ENCODE assay signal across 22 cellular contexts in the genomic region with DNA sequence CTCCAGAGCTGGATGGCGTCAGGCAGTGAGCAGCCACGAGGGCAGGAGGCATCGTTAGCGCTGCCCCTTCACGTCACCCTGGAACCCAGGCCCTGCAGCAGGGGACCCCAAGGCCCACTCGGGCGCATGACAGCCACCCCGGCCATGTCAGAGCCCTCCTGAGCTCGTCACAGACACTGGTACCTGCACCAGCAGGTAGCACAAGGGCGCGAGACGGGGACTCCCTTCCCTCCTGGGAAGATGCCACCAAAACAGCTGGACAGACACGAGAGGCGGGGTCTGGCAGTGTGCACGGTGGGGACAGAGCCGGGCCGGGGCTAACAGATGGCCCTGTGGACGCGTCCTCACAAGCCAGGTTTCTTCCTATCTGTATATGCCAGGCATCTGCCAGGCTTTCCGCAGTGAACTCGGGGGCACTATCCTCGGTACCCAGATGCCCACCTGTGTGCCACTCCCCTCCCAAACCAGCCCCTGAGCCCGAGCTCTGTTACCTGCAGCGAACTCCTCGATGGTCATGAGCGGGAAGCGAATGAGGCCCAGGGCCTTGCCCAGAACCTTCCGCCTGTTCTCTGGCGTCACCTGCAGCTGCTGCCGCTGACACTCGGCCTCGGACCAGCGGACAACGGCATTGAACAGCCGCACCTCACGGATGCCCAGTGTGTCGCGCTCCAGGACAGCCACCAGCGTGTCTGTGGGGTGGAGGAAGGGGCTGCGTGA. TPM values are rescaled to one million over a fixed set of nuclear protein-coding genes. Genes with fewer than 3 reads are reported as not detected.
DNase-seq lines count a peak whose midpoint lies in the region; ATAC-seq and TF ChIP-seq lines count a peak whose summit lies in the region.
"Had no signal": no experiment of that assay in that cellular context is flagged by ENCODE, and none has a peak within 500 bp of the region (broad histone marks: within the 10 kb centered on the region; RNA-seq: fewer than 3 reads in every experiment).

No MANE protein-coding gene starts in this region.

- TF ChIP-seq POLR2A in HCT116 (IDR thresholded peaks at IDR 0.05; ENCODE audit: borderline replicate concordance, extremely low read depth, insufficient read depth, insufficient read length) (no peak), adrenal gland (IDR thresholded peaks at IDR 0.05) (no peak)

- no peaks in the 10 kb centered on the region for H3K79me2 ChIP-seq in HCT116 (ENCODE audit: insufficient read depth, low read length)

- H3K36me3 ChIP-seq in CD8-positive, alpha-beta T cell (ENCODE audit: insufficient read depth, low read length) = peaks cover 30% of the 10 kb centered on the region
- H3K36me3 ChIP-seq in HCT116 (ENCODE audit: control insufficient read depth in 1 of 2, insufficient read depth in 2 of 2, low read length in 2 of 2) (peaks cover 7 to 27% of the 10 kb centered on the region in 2 experiments; a peak in 3 of 4 replicates), adrenal gland (replicated peaks in 1 of 2) (peaks cover 0 to 67% of the 10 kb centered on the region in 2 donors)

- H3K9me2 ChIP-seq in HCT116 (ENCODE audit: insufficient read depth) = no peaks in the 10 kb centered on the region

- no peaks in the 10 kb centered on the region for H3K4me1 ChIP-seq in CD8-positive, alpha-beta T cell (ENCODE audit: insufficient read depth, low read length)
- H3K4me1 ChIP-seq in HCT116 (ENCODE audit: control insufficient read depth in 1 of 2, insufficient read depth in 2 of 2, low read length in 2 of 2) (peaks cover 0 to 4% of the 10 kb centered on the region in 2 experiments; a peak in 1 of 4 replicates), adrenal gland (replicated peaks in 1 of 2) (no peaks in the 10 kb centered on the region)
- H3K4me1 ChIP-seq: A549, Caco-2, HAP-1 had no signal

- WGBS in adrenal gland, 4 donors = 94 to 97% (median 94%) methylated on average over 12 to 40 of the region's 40 CpGs

- H3K27me3 ChIP-seq in CD8-positive, alpha-beta T cell (ENCODE audit: insufficient read depth, low read length) = no peaks in the 10 kb centered on the region
- H3K27me3 ChIP-seq in HCT116 (ENCODE audit: insufficient read depth, low read length) (no peaks in the 10 kb centered on the region), adrenal gland (no peaks in the 10 kb centered on the region)

- TF ChIP-seq CTCF in CD8-positive, alpha-beta T cell (IDR thresholded peaks at IDR 0.05) = no peak
- no peak for TF ChIP-seq CTCF in HCT116 (IDR thresholded peaks at IDR 0.05 in 2 of 3, conservative IDR thresholded peaks at IDR 0.05 in 1 of 3; ENCODE audit: borderline replicate concordance in 1 of 3, insufficient read depth in 1 of 3, low read depth in 2 of 3, low read length in 2 of 3)
- TF ChIP-seq CTCF in nephron progenitor cell (IDR thresholded peaks at IDR 0.05) = no peak
- no peak for TF ChIP-seq CTCF in GM20000 (IDR thresholded peaks at IDR 0.05; ENCODE audit: extremely low read depth, missing control alignments)
- TF ChIP-seq CTCF in adrenal gland (IDR thresholded peaks at IDR 0.05) = no peak

- H3K9me3 Mint-ChIP-seq in CD8-positive, alpha-beta T cell = no peaks in the 10 kb centered on the region
- no peaks in the 10 kb centered on the region for H3K9me3 Mint-ChIP-seq in activated T-helper 1 cell treated with anti-CD3 and anti-CD28 coated beads, Interleukin-12 subunit alpha, Interleukin-12 subunit beta, Interleukin-2, Interleukin-4 antibody, amounts not matched to agents 30 ng/mL and 10 ng/mL and 1 ng/mL, durations not matched to agents 14 hours and 24 hours and 36 hours
- peaks cover 5% of the 10 kb centered on the region for H3K9me3 Mint-ChIP-seq in nephron progenitor cell
- H3K9me3 Mint-ChIP-seq: CD4-positive, alpha-beta T cell had no signal

- H3K9ac ChIP-seq in HCT116 (ENCODE audit: low read length) = no peak overlapping the region

- peaks cover 56% of the 10 kb centered on the region for H3K36me3 Mint-ChIP-seq in CD8-positive, alpha-beta T cell
- peaks cover 9% of the 10 kb centered on the region for H3K36me3 Mint-ChIP-seq in activated T-helper 1 cell treated with anti-CD3 and anti-CD28 coated beads, Interleukin-12 subunit alpha, Interleukin-12 subunit beta, Interleukin-2, Interleukin-4 antibody, amounts not matched to agents 30 ng/mL and 10 ng/mL and 1 ng/mL, durations not matched to agents 14 hours and 24 hours and 36 hours (ENCODE audit: low read depth)
- peaks cover 33% of the 10 kb centered on the region for H3K36me3 Mint-ChIP-seq in nephron progenitor cell (ENCODE audit: low read depth)

- peak overlapping the region; percentile 41 for H3K27ac Mint-ChIP-seq in CD8-positive, alpha-beta T cell
- H3K27ac Mint-ChIP-seq in activated T-helper 1 cell treated with anti-CD3 and anti-CD28 coated beads, Interleukin-12 subunit alpha, Interleukin-12 subunit beta, Interleukin-2, Interleukin-4 antibody, amounts not matched to agents 30 ng/mL and 10 ng/mL and 1 ng/mL, durations not matched to agents 14 hours and 24 hours and 36 hours = peak overlapping the region; percentile 29
- H3K27ac Mint-ChIP-seq in nephron progenitor cell = peak overlapping the region; percentile 74
- H3K27ac Mint-ChIP-seq: CD4-positive, alpha-beta T cell had no signal

- H2AFZ ChIP-seq in HCT116 (ENCODE audit: low read depth, low read length, poor library complexity, severe bottlenecking) = no peak overlapping the region

- no peak overlapping the region for H3K4me2 ChIP-seq in HCT116 (ENCODE audit: low read length)
- H3K4me2 ChIP-seq: A549 had no signal

- no peak for ATAC-seq in CD8-positive, alpha-beta T cell
- no peak for ATAC-seq in HCT116
- ATAC-seq: A549 had no signal

- CTCF ChIA-PET in CD8-positive, alpha-beta T cell (lab: Charles Lee) = interaction anchor here (0.9 to 1.5 kb wide), 3 partner anchors 60 to 80 kb away, joined by 3 to 4 read pairs (median 4); no protein-coding TSS in a partner anchor
- CTCF ChIA-PET in HCT116 (lab: Charles Lee) = no interaction called here

- POLR2A ChIA-PET in CD8-positive, alpha-beta T cell (lab: Charles Lee) = interaction anchor here (0.6 to 1.0 kb wide), 5 partner anchors 11 to 95 kb away, joined by 3 read pairs; no protein-coding TSS in a partner anchor
- POLR2A ChIA-PET in HCT116 (lab: Charles Lee) = no interaction called here

- intact Hi-C loops in CD8-positive, alpha-beta T cell (cut with DNase I, micrococcal nuclease) = no loop called here
- intact Hi-C loops in HCT116 (cut with micrococcal nuclease) (no loop called here), adrenal gland (cut with DNase I) (no loop called here)
- intact Hi-C loops in activated T-helper 1 cell treated with anti-CD3 and anti-CD28 coated beads, Interleukin-12 subunit alpha, Interleukin-12 subunit beta, Interleukin-2, Interleukin-4 antibody, amounts not matched to agents 30 ng/mL and 10 ng/mL and 1 ng/mL, durations not matched to agents 14 hours and 24 hours and 36 hours (cut with micrococcal nuclease) = no loop called here

- H3K9me3 ChIP-seq in CD8-positive, alpha-beta T cell (ENCODE audit: low read length) = no peaks in the 10 kb centered on the region
- H3K9me3 ChIP-seq in HCT116 (ENCODE audit: control insufficient read depth in 1 of 2, insufficient read depth in 1 of 2, low read depth in 1 of 2, low read length in 2 of 2) = no peaks in the 10 kb centered on the region
- H3K9me3 ChIP-seq in adrenal gland (replicated peaks in 1 of 3) = no peaks in the 10 kb centered on the region
- H3K9me3 ChIP-seq: A549, Caco-2, HAP-1 had no signal

- no TSS peak for BruUV-seq in HCT116 (replicated peaks; lab: Mats Ljungman, UMichigan)

- H3K4me1 Mint-ChIP-seq in CD8-positive, alpha-beta T cell (ENCODE audit: low read depth) = no peaks in the 10 kb centered on the region
- no peaks in the 10 kb centered on the region for H3K4me1 Mint-ChIP-seq in activated T-helper 1 cell treated with anti-CD3 and anti-CD28 coated beads, Interleukin-12 subunit alpha, Interleukin-12 subunit beta, Interleukin-2, Interleukin-4 antibody, amounts not matched to agents 30 ng/mL and 10 ng/mL and 1 ng/mL, durations not matched to agents 14 hours and 24 hours and 36 hours (ENCODE audit: low read depth)
- no peaks in the 10 kb centered on the region for H3K4me1 Mint-ChIP-seq in nephron progenitor cell

- RAD21 ChIA-PET in HCT116 (lab: Charles Lee; ENCODE audit: low non-redundant PET in 1 of 2, low total read pairs in 2 of 2, uncharacterized antibody in 2 of 2, unreplicated experiment in 2 of 2) = no interaction called here

- H3K4me3 ChIP-seq in CD8-positive, alpha-beta T cell (ENCODE audit: low read depth, low read length) = no peak overlapping the region
- H3K4me3 ChIP-seq in HCT116 (replicated peaks in 1 of 2; ENCODE audit: low read depth in 1 of 2, low read length in 2 of 2) (no peak overlapping the region), adrenal gland (no peak overlapping the region)
- H3K4me3 ChIP-seq: A549, HAP-1 had no signal

- H3K27ac ChIP-seq in CD8-positive, alpha-beta T cell (ENCODE audit: low read depth, low read length) = no peak overlapping the region
- H3K27ac ChIP-seq in HCT116 (ENCODE audit: low read depth, low read length) (no peak overlapping the region), adrenal gland (no peak overlapping the region)
- H3K27ac ChIP-seq: A549 had no signal

- no peak for TF ChIP-seq RAD21 in HCT116 (IDR thresholded peaks at IDR 0.05; ENCODE audit: low read depth)

- no peak overlapping the region for H3K4me3 Mint-ChIP-seq in CD8-positive, alpha-beta T cell
- no peak overlapping the region for H3K4me3 Mint-ChIP-seq in activated T-helper 1 cell treated with anti-CD3 and anti-CD28 coated beads, Interleukin-12 subunit alpha, Interleukin-12 subunit beta, Interleukin-2, Interleukin-4 antibody, amounts not matched to agents 30 ng/mL and 10 ng/mL and 1 ng/mL, durations not matched to agents 14 hours and 24 hours and 36 hours
- no peak overlapping the region for H3K4me3 Mint-ChIP-seq in nephron progenitor cell
- H3K4me3 Mint-ChIP-seq: CD4-positive, alpha-beta T cell had no signal

- H3K27me3 Mint-ChIP-seq in CD8-positive, alpha-beta T cell (ENCODE audit: low read depth) = no peaks in the 10 kb centered on the region
- H3K27me3 Mint-ChIP-seq in activated T-helper 1 cell treated with anti-CD3 and anti-CD28 coated beads, Interleukin-12 subunit alpha, Interleukin-12 subunit beta, Interleukin-2, Interleukin-4 antibody, amounts not matched to agents 30 ng/mL and 10 ng/mL and 1 ng/mL, durations not matched to agents 14 hours and 24 hours and 36 hours (ENCODE audit: insufficient read depth) = no peaks in the 10 kb centered on the region
- H3K27me3 Mint-ChIP-seq in nephron progenitor cell (ENCODE audit: low read depth, poor library complexity) = no peaks in the 10 kb centered on the region
- H3K27me3 Mint-ChIP-seq: CD4-positive, alpha-beta T cell had no signal

- DNase-seq in CD8-positive, alpha-beta T cell = peak in 1 of 7 experiments; percentile 18
- no peak for DNase-seq in HCT116 (ENCODE audit: low read depth, low spot score)
- DNase-seq in activated T-helper 1 cell treated with anti-CD3 and anti-CD28 coated beads, Interleukin-12 subunit alpha, Interleukin-12 subunit beta, Interleukin-2, Interleukin-4 antibody, amounts not matched to agents 30 ng/mL and 10 ng/mL and 1 ng/mL, durations not matched to agents 14 hours and 24 hours and 36 hours (ENCODE audit: low spot score) = no peak
- DNase-seq in nephron progenitor cell = no peak
- DNase-seq in GM20000 (ENCODE audit: low spot score) = no peak
- no peak for DNase-seq in adrenal gland
- DNase-seq in activated naive CD4-positive, alpha-beta T cell (lab: John Stamatoyannopoulos, UW) = no peak
- DNase-seq: Caco-2; CD4-positive, alpha-beta T cell; DMS153; KBM-7; MM.1S; NCI-H1048; NCI-H1417 treated with DMSO at 0.1 percent for 48 hours; NCI-H187; NCI-H446; NCI-H526; OCI-M1; SHP77; SW 1271 had no signal

- H4K20me1 ChIP-seq in HCT116 (ENCODE audit: insufficient read depth) = no peaks in the 10 kb centered on the region

RNA-seq across cellular contexts. Expression of gene BTBD2, which starts 25.8 kb away (rescaled TPM):
- total RNA-seq in CD8-positive, alpha-beta T cell = 10 to 100 TPM; 34.5 to 35.5 TPM
- total RNA-seq in HCT116 (2021; ENCODE audit: unreplicated experiment) = 112 TPM
- polyA plus RNA-seq in HCT116 (2012) = 136 and 158 TPM in 2 replicates
- total RNA-seq in activated T-helper 1 cell treated with anti-CD3 and anti-CD28 coated beads, Interleukin-12 subunit alpha, Interleukin-12 subunit beta, Interleukin-2, Interleukin-4 antibody, amounts not matched to agents 30 ng/mL and 10 ng/mL and 1 ng/mL, durations not matched to agents 14 hours and 24 hours and 36 hours = 27.5 and 27.7 TPM in 2 replicates
- total RNA-seq in adrenal gland = 100 to 1,000 TPM in 1 of 8 donors, 10 to 100 TPM in 7; 55.0 to 122 (median 82.4) TPM
- polyA plus RNA-seq in adrenal gland = 10 to 100 TPM; 11.8 to 87.5 (median 57.7) TPM

RNA-seq across cellular contexts. Expression of gene CSNK1G2, which starts 48.7 kb away (rescaled TPM):
- total RNA-seq in CD8-positive, alpha-beta T cell = 100 to 1,000 TPM; 140 to 141 TPM
- total RNA-seq in HCT116 (2021; ENCODE audit: unreplicated experiment) (97.9 TPM), adrenal gland (10 to 100 TPM; 50.7 to 83.4 (median 73.6) TPM)
- polyA plus RNA-seq in HCT116 (2012) = 90.6 and 114 TPM in 2 replicates
- total RNA-seq in activated T-helper 1 cell treated with anti-CD3 and anti-CD28 coated beads, Interleukin-12 subunit alpha, Interleukin-12 subunit beta, Interleukin-2, Interleukin-4 antibody, amounts not matched to agents 30 ng/mL and 10 ng/mL and 1 ng/mL, durations not matched to agents 14 hours and 24 hours and 36 hours = 95.2 and 101 TPM in 2 replicates
- 100 to 1,000 TPM in 2 of 3 donors, 10 to 100 TPM in 1; 30.0 to 120 (median 100) TPM for polyA plus RNA-seq in adrenal gland
